ENCODE assay signal across 1 cellular context in genomic region chr1:181140891-181141290, GRCh38.
TF ChIP-seq lines count a peak whose summit lies in the region.

No MANE protein-coding gene starts in this region.

TF ChIP-seq in HEK293, 187 proteins besides CTCF, POLR2A, EP300 and RAD21 (continued from another document):
- no peak for TF ChIP-seq ZBTB10 (tag by site-specific recombination; IDR thresholded peaks at IDR 0.05)
- no peak for TF ChIP-seq ZNF549 (tag by site-specific recombination; IDR thresholded peaks at IDR 0.05)
- TF ChIP-seq ZFHX2 (tag by site-specific recombination; conservative IDR thresholded peaks at IDR 0.05) = no peak
- no peak for TF ChIP-seq TSHZ1 (tag by site-specific recombination; IDR thresholded peaks at IDR 0.05; ENCODE audit: borderline replicate concordance)
- TF ChIP-seq SCRT1 (tag by site-specific recombination; IDR thresholded peaks at IDR 0.05; ENCODE audit: borderline replicate concordance) = 0 out of 2 replicates have a peak, but pooled peaks have one; percentile 11
- no peak for TF ChIP-seq ZNF174 (tag by site-specific recombination; IDR thresholded peaks at IDR 0.05)
- no peak for TF ChIP-seq ZNF169 (tag by site-specific recombination; IDR thresholded peaks at IDR 0.05)
- 0 out of 2 replicates have a peak, but pooled peaks have one; percentile 4 for TF ChIP-seq GLI4 (tag by site-specific recombination; IDR thresholded peaks at IDR 0.05)
TF ChIP-seq in HEK293: peak in this region for 3.
